Comparison of ENCODE assay signal across 8 cellular contexts in the genomic region with DNA sequence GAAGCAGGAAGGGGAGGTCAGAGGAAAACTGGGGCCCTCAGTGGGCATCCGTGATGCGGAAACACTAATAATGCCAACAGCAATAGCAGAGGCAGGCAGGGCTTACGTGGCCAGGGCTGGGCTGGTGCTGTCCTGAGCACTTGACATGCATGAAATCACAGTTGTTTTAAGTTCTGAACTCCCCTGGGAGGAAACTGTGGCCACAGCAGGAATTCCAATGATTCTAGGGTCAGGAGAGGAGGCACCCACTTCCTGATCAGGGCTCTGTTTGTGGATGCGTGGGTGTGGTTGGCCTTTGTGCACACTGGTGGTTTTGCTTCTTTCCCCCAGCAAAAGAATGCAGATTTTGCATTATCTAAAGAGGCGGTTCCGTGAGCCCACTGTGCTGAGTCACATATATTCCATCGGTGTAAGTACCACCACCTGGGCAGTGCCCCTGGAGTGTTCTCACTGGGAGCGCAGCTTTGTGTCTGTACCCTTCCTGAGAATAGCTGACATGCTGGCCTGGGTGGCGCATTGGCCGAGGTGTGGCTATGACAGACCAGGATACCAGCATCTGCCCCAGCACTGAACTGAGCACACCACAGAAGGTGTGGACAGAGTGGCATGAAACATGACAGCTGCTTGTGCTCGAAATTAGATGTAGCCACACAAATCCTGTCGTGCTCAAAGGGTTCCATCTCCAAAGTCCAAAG.
DNase-seq lines count a peak whose midpoint lies in the region; ATAC-seq and TF ChIP-seq lines count a peak whose summit lies in the region.
"Had no signal": no experiment of that assay in that cellular context is flagged by ENCODE, and none has a peak within 500 bp of the region (broad histone marks: within the 10 kb centered on the region; RNA-seq: fewer than 3 reads in every experiment).

No MANE protein-coding gene starts in this region.

- no peak for TF ChIP-seq POLR2A in thyroid gland (IDR thresholded peaks at IDR 0.05)

- H3K27me3 Mint-ChIP-seq in HFFc6 (ENCODE audit: insufficient read depth) = peaks cover 9% of the 10 kb centered on the region

- DNase-seq in HFFc6 (peak; percentile 61), amniotic stem cell (lab: John Stamatoyannopoulos, UW) (peak; percentile 72), kidney epithelial cell (ENCODE audit: low read depth) (peak; percentile 93), thyroid gland (peak; percentile 41 to 63), GM19238 (ENCODE audit: insufficient read length, low spot score) (no peak), NCI-H1417 (lab: John Stamatoyannopoulos, UW) (no peak)

- H3K27me3 ChIP-seq in kidney epithelial cell (ENCODE audit: control insufficient read depth, insufficient read depth, low read length) = peaks cover 4% of the 10 kb centered on the region
- no peaks in the 10 kb centered on the region for H3K27me3 ChIP-seq in thyroid gland

- peaks cover 22% of the 10 kb centered on the region for H3K9me3 Mint-ChIP-seq in HFFc6
- H3K9me3 Mint-ChIP-seq: central memory CD8-positive, alpha-beta T cell had no signal

- intact Hi-C loops in thyroid gland (cut with DNase I) = no loop called here

- H3K4me1 Mint-ChIP-seq in HFFc6 (ENCODE audit: low read depth) = peaks cover 13% of the 10 kb centered on the region
- H3K4me1 Mint-ChIP-seq: central memory CD8-positive, alpha-beta T cell had no signal

- H3K27ac ChIP-seq in thyroid gland = peak overlapping the region in 1 of 3 donors; percentile 24

- H3K4me3 Mint-ChIP-seq in HFFc6 = peak overlapping the region; percentile 18; the same call in 1 of the 2 replicates
- H3K4me3 Mint-ChIP-seq: central memory CD8-positive, alpha-beta T cell had no signal

- 46 to 53% methylated on average over 10 to 12 of the region's 12 CpGs for WGBS in thyroid gland, 2 donors

- ATAC-seq in HG03135 (IDR thresholded peaks at IDR 0.05; ENCODE audit: unreplicated experiment) = no peak

- H3K36me3 ChIP-seq in kidney epithelial cell (ENCODE audit: control insufficient read depth, insufficient read depth, low read length) = no peaks in the 10 kb centered on the region
- H3K36me3 ChIP-seq in thyroid gland = no peaks in the 10 kb centered on the region

- H3K4me1 ChIP-seq in thyroid gland = peaks cover 8 to 39% of the 10 kb centered on the region in 2 donors

- TF ChIP-seq CTCF in HFFc6 (IDR thresholded peaks at IDR 0.05) (no peak), kidney epithelial cell (IDR thresholded peaks at IDR 0.05; ENCODE audit: insufficient read depth, low read length, poor library complexity, severe bottlenecking) (no peak), thyroid gland (IDR thresholded peaks at IDR 0.05) (no peak)

- H3K4me3 ChIP-seq in kidney epithelial cell (ENCODE audit: low read depth, low read length) (no peak overlapping the region), thyroid gland (replicated peaks in 1 of 3) (no peak overlapping the region)

- H3K36me3 Mint-ChIP-seq in HFFc6 (ENCODE audit: low read depth) = no peaks in the 10 kb centered on the region; the same call in 1 of the 2 replicates

- H3K27ac Mint-ChIP-seq in HFFc6 = peak overlapping the region; percentile 28; the same call in 1 of the 2 replicates

- H3K9me3 ChIP-seq in thyroid gland = no peaks in the 10 kb centered on the region

Comparison
In these comparisons a context has a peak if more than half of its experiments do, and no peak if none do; other contexts are left out.
1. DNase-seq: peak in HFFc6 (single experiment), amniotic stem cell (single experiment), kidney epithelial cell (single experiment) and thyroid gland (2 of 2); none in GM19238 (single experiment) and NCI-H1417 (0 of 3).